In the genomic region with DNA sequence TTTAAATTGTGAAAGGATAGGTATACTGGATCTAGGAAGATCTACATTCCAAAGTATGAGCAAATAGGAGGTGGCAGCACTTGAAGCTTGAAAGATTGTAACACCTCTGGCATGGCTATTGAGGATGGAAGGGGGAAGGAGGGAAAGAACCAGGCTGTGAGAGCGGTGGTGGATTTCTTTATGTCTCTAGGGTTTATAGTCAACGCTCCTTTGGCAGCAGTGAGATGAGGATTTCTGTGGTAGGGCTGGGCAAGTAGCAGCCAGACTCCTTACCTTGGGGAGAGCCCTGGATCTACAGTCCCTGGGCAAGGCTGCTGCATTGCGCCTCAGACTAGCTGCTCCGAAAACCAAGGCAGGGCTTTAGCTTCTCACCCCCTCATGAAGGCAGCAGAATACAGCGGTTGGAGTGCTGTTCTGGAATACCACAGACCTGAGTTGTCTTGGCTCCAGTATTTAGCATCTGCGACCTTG, we compare ENCODE assay signal across 10 cellular contexts. TPM values are rescaled to one million over a fixed set of nuclear protein-coding genes. Genes with fewer than 3 reads are reported as not detected.
DNase-seq lines count a peak whose midpoint lies in the region; ATAC-seq and TF ChIP-seq lines count a peak whose summit lies in the region.
"Had no signal": no experiment of that assay in that cellular context is flagged by ENCODE, and none has a peak within 500 bp of the region (broad histone marks: within the 10 kb centered on the region; RNA-seq: fewer than 3 reads in every experiment).

No MANE protein-coding gene starts in this region.

- H3K4me1 Mint-ChIP-seq in activated naive CD8-positive, alpha-beta T cell treated with anti-CD3 and anti-CD28 coated beads for 36 hours, result peaks cover 37% of the 10 kb centered on the region

- H3K36me3 ChIP-seq in psoas muscle (ENCODE audit: insufficient read depth in 1 of 2, low read depth in 1 of 2), result no peaks in the 10 kb centered on the region

- no peak overlapping the region for H3K4me3 ChIP-seq in psoas muscle

- no peak overlapping the region for H3K4me3 Mint-ChIP-seq in activated naive CD8-positive, alpha-beta T cell treated with anti-CD3 and anti-CD28 coated beads for 36 hours

- no peaks in the 10 kb centered on the region for H3K27me3 Mint-ChIP-seq in activated naive CD8-positive, alpha-beta T cell treated with anti-CD3 and anti-CD28 coated beads for 36 hours

- H3K9me3 Mint-ChIP-seq in activated naive CD8-positive, alpha-beta T cell treated with anti-CD3 and anti-CD28 coated beads for 36 hours, result peaks cover 3% of the 10 kb centered on the region

- peaks cover 19% of the 10 kb centered on the region for H3K36me3 Mint-ChIP-seq in activated naive CD8-positive, alpha-beta T cell treated with anti-CD3 and anti-CD28 coated beads for 36 hours

- H3K27me3 ChIP-seq in psoas muscle (ENCODE audit: insufficient read depth in 3 of 3, low read length in 2 of 3), result no peaks in the 10 kb centered on the region

- TF ChIP-seq CTCF in psoas muscle (IDR thresholded peaks at IDR 0.05), result no peak

- H3K9me3 ChIP-seq in psoas muscle, result no peaks in the 10 kb centered on the region

- intact Hi-C loops in left cardiac atrium (cut with DNase I) (no loop called here), psoas muscle (cut with DNase I) (no loop called here), sciatic nerve (cut with DNase I) (no loop called here)

- ATAC-seq in left cardiac atrium (peak; percentile 16 to 67), psoas muscle (peak; percentile 71 to 82 (median 75)), HG02938 (IDR thresholded peaks at IDR 0.05; ENCODE audit: unreplicated experiment) (no peak), sciatic nerve (no peak), GM21717 (IDR thresholded peaks at IDR 0.05; ENCODE audit: unreplicated experiment) (no peak)

- peak; percentile 5 for DNase-seq in EL
- no peak for DNase-seq in activated naive CD8-positive, alpha-beta T cell treated with anti-CD3 and anti-CD28 coated beads for 36 hours
- no peak for DNase-seq in left cardiac atrium
- no peak for DNase-seq in psoas muscle
- DNase-seq in cortex of kidney (lab: John Stamatoyannopoulos, UW), result no peak
- DNase-seq in sciatic nerve (ENCODE audit: low spot score), result no peak
- DNase-seq: NCI-H1105 treated with DMSO at 0.1 percent for 48 hours had no signal

- H3K27ac Mint-ChIP-seq in activated naive CD8-positive, alpha-beta T cell treated with anti-CD3 and anti-CD28 coated beads for 36 hours, result peak overlapping the region; percentile 37
- H3K27ac Mint-ChIP-seq: activated T-helper 2 cell treated with anti-CD3 and anti-CD28 coated beads, Interferon-gamma antibody, Interleukin-2, Interleukin-4, amounts not matched to agents 10 μg/mL and 5 μg/mL and 100 μg/mL, durations not matched to agents 14 hours and 24 hours and 36 hours had no signal

- peak overlapping the region; percentile 67 for H3K27ac ChIP-seq in psoas muscle

- H3K4me1 ChIP-seq in psoas muscle, result peaks cover 73% of the 10 kb centered on the region

- 38 to 63% (median 48%) methylated on average over 6 of the region's 6 CpGs for WGBS in psoas muscle, 3 donors

RNA-seq across cellular contexts. Expression of a gene that starts 53.2 kb away (rescaled TPM):
- 10 to 100 TPM; 20.9 to 21.9 TPM for total RNA-seq in activated naive CD8-positive, alpha-beta T cell treated with anti-CD3 and anti-CD28 coated beads for 36 hours
- total RNA-seq in left cardiac atrium (100 to 1,000 TPM in 1 of 2 donors, 10 to 100 TPM in 1; 96.0 to 145 TPM), psoas muscle (10 to 100 TPM; 63.9 to 92.6 (median 70.3) TPM), sciatic nerve (75.9 TPM)
- polyA plus RNA-seq in psoas muscle, result 10 to 100 TPM; 17.1 to 52.6 (median 21.0) TPM

Comparison
In these comparisons a context has a peak if more than half of its experiments do, and no peak if none do; other contexts are left out.
1. ATAC-seq: peak in left cardiac atrium (2 of 2) and psoas muscle (4 of 4); none in HG02938 (single experiment), sciatic nerve (single experiment) and GM21717 (single experiment).